In the genomic region with DNA sequence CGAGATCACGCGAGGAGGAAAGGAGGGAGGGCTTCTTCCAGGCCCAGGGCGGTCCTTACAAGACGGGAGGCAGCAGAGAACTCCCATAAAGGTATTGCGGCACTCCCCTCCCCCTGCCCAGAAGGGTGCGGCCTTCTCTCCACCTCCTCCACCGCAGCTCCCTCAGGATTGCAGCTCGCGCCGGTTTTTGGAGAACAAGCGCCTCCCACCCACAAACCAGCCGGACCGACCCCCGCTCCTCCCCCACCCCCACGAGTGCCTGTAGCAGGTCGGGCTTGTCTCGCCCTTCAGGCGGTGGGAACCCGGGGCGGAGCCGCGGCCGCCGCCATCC, we compare ENCODE assay signal across 1 cellular context.
TF ChIP-seq lines count a peak whose summit lies in the region.

No MANE protein-coding gene starts in this region.

TF ChIP-seq in K562, 482 proteins besides CTCF, POLR2A, EP300 and RAD21 (continued from another document and continues in another):
- TF ChIP-seq, protein P1, sequence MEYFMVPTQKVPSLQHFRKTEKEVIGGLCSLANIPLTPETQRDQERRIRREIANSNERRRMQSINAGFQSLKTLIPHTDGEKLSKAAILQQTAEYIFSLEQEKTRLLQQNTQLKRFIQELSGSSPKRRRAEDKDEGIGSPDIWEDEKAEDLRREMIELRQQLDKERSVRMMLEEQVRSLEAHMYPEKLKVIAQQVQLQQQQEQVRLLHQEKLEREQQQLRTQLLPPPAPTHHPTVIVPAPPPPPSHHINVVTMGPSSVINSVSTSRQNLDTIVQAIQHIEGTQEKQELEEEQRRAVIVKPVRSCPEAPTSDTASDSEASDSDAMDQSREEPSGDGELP (CRISPR knock-in tag; IDR thresholded peaks at IDR 0.05; ENCODE audit: borderline replicate concordance), result peak; percentile 81
- TF ChIP-seq, protein P2, sequence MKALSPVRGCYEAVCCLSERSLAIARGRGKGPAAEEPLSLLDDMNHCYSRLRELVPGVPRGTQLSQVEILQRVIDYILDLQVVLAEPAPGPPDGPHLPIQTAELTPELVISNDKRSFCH (CRISPR knock-in tag; IDR thresholded peaks at IDR 0.05), result no peak
- TF ChIP-seq, protein P2 (tag; IDR thresholded peaks at IDR 0.05), result no peak
- TF ChIP-seq KLF10 (CRISPR knock-in tag; IDR thresholded peaks at IDR 0.05), result no peak
- TF ChIP-seq, protein P3, sequence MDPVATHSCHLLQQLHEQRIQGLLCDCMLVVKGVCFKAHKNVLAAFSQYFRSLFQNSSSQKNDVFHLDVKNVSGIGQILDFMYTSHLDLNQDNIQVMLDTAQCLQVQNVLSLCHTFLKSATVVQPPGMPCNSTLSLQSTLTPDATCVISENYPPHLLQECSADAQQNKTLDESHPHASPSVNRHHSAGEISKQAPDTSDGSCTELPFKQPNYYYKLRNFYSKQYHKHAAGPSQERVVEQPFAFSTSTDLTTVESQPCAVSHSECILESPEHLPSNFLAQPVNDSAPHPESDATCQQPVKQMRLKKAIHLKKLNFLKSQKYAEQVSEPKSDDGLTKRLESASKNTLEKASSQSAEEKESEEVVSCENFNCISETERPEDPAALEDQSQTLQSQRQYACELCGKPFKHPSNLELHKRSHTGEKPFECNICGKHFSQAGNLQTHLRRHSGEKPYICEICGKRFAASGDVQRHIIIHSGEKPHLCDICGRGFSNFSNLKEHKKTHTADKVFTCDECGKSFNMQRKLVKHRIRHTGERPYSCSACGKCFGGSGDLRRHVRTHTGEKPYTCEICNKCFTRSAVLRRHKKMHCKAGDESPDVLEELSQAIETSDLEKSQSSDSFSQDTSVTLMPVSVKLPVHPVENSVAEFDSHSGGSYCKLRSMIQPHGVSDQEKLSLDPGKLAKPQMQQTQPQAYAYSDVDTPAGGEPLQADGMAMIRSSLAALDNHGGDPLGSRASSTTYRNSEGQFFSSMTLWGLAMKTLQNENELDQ (CRISPR knock-in tag; IDR thresholded peaks at IDR 0.05; ENCODE audit: borderline replicate concordance), result no peak
- no peak for TF ChIP-seq HMG20A (CRISPR knock-in tag; conservative IDR thresholded peaks at IDR 0.05)
- TF ChIP-seq CBX8 (IDR thresholded peaks at IDR 0.05; ENCODE audit: borderline replicate concordance, extremely low read depth, low read depth, low read length, poor library complexity, severe bottlenecking), result no peak
- TF ChIP-seq, protein P4, sequence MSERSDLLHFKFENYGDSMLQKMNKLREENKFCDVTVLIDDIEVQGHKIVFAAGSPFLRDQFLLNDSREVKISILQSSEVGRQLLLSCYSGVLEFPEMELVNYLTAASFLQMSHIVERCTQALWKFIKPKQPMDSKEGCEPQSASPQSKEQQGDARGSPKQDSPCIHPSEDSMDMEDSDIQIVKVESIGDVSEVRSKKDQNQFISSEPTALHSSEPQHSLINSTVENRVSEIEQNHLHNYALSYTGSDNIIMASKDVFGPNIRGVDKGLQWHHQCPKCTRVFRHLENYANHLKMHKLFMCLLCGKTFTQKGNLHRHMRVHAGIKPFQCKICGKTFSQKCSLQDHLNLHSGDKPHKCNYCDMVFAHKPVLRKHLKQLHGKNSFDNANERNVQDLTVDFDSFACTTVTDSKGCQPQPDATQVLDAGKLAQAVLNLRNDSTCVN (CRISPR knock-in tag; IDR thresholded peaks at IDR 0.05), result 0 out of 2 replicates have a peak, but pooled peaks have one; percentile 21
- TF ChIP-seq, protein P5, sequence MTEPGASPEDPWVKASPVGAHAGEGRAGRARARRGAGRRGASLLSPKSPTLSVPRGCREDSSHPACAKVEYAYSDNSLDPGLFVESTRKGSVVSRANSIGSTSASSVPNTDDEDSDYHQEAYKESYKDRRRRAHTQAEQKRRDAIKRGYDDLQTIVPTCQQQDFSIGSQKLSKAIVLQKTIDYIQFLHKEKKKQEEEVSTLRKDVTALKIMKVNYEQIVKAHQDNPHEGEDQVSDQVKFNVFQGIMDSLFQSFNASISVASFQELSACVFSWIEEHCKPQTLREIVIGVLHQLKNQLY (CRISPR knock-in tag; conservative IDR thresholded peaks at IDR 0.05), result no peak
- peak; percentile 74; the same call in 1 of the 2 replicates for TF ChIP-seq NBN (IDR thresholded peaks at IDR 0.05; ENCODE audit: low read depth)
- TF ChIP-seq, protein P6, sequence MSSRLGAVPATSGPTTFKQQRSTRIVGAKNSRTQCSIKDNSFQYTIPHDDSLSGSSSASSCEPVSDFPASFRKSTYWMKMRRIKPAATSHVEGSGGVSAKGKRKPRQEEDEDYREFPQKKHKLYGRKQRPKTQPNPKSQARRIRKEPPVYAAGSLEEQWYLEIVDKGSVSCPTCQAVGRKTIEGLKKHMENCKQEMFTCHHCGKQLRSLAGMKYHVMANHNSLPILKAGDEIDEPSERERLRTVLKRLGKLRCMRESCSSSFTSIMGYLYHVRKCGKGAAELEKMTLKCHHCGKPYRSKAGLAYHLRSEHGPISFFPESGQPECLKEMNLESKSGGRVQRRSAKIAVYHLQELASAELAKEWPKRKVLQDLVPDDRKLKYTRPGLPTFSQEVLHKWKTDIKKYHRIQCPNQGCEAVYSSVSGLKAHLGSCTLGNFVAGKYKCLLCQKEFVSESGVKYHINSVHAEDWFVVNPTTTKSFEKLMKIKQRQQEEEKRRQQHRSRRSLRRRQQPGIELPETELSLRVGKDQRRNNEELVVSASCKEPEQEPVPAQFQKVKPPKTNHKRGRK (tag; IDR thresholded peaks at IDR 0.05), result no peak
- no peak for TF ChIP-seq ZNF699 (CRISPR knock-in tag; IDR thresholded peaks at IDR 0.05; ENCODE audit: insufficient replicate concordance)
- TF ChIP-seq, protein P7, sequence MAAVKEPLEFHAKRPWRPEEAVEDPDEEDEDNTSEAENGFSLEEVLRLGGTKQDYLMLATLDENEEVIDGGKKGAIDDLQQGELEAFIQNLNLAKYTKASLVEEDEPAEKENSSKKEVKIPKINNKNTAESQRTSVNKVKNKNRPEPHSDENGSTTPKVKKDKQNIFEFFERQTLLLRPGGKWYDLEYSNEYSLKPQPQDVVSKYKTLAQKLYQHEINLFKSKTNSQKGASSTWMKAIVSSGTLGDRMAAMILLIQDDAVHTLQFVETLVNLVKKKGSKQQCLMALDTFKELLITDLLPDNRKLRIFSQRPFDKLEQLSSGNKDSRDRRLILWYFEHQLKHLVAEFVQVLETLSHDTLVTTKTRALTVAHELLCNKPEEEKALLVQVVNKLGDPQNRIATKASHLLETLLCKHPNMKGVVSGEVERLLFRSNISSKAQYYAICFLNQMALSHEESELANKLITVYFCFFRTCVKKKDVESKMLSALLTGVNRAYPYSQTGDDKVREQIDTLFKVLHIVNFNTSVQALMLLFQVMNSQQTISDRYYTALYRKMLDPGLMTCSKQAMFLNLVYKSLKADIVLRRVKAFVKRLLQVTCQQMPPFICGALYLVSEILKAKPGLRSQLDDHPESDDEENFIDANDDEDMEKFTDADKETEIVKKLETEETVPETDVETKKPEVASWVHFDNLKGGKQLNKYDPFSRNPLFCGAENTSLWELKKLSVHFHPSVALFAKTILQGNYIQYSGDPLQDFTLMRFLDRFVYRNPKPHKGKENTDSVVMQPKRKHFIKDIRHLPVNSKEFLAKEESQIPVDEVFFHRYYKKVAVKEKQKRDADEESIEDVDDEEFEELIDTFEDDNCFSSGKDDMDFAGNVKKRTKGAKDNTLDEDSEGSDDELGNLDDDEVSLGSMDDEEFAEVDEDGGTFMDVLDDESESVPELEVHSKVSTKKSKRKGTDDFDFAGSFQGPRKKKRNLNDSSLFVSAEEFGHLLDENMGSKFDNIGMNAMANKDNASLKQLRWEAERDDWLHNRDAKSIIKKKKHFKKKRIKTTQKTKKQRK (IDR thresholded peaks at IDR 0.05; ENCODE audit: borderline replicate concordance, low read depth, low read length), result no peak
- TF ChIP-seq PYGO2 (tag; IDR thresholded peaks at IDR 0.05), result no peak
- TF ChIP-seq ZNF143 (CRISPR knock-in tag; IDR thresholded peaks at IDR 0.05), result no peak
- no peak for TF ChIP-seq GATAD2A (IDR thresholded peaks at IDR 0.05)
- TF ChIP-seq ZNF717 (CRISPR knock-in tag; IDR thresholded peaks at IDR 0.05), result no peak
- TF ChIP-seq PTBP1 (IDR thresholded peaks at IDR 0.05; ENCODE audit: low read depth, low read length), result no peak; the same call in 1 of the 2 replicates
- peak; percentile 11; the same call in 1 of the 2 replicates for TF ChIP-seq ZEB2 (IDR thresholded peaks at IDR 0.05)
- no peak; the same call in none of the 2 replicates for TF ChIP-seq DPF2 (IDR thresholded peaks at IDR 0.05)
- peak in 1 of 2 experiments; percentile 58; a peak in 2 of 4 replicates for TF ChIP-seq HDAC1 (IDR thresholded peaks at IDR 0.05)
- TF ChIP-seq, protein P8, sequence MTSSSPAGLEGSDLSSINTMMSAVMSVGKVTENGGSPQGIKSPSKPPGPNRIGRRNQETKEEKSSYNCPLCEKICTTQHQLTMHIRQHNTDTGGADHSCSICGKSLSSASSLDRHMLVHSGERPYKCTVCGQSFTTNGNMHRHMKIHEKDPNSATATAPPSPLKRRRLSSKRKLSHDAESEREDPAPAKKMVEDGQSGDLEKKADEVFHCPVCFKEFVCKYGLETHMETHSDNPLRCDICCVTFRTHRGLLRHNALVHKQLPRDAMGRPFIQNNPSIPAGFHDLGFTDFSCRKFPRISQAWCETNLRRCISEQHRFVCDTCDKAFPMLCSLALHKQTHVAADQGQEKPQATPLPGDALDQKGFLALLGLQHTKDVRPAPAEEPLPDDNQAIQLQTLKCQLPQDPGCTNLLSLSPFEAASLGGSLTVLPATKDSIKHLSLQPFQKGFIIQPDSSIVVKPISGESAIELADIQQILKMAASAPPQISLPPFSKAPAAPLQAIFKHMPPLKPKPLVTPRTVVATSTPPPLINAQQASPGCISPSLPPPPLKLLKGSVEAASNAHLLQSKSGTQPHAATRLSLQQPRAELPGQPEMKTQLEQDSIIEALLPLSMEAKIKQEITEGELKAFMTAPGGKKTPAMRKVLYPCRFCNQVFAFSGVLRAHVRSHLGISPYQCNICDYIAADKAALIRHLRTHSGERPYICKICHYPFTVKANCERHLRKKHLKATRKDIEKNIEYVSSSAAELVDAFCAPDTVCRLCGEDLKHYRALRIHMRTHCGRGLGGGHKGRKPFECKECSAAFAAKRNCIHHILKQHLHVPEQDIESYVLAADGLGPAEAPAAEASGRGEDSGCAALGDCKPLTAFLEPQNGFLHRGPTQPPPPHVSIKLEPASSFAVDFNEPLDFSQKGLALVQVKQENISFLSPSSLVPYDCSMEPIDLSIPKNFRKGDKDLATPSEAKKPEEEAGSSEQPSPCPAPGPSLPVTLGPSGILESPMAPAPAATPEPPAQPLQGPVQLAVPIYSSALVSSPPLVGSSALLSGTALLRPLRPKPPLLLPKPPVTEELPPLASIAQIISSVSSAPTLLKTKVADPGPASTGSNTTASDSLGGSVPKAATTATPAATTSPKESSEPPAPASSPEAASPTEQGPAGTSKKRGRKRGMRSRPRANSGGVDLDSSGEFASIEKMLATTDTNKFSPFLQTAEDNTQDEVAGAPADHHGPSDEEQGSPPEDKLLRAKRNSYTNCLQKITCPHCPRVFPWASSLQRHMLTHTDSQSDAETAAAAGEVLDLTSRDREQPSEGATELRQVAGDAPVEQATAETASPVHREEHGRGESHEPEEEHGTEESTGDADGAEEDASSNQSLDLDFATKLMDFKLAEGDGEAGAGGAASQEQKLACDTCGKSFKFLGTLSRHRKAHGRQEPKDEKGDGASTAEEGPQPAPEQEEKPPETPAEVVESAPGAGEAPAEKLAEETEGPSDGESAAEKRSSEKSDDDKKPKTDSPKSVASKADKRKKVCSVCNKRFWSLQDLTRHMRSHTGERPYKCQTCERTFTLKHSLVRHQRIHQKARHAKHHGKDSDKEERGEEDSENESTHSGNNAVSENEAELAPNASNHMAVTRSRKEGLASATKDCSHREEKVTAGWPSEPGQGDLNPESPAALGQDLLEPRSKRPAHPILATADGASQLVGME (CRISPR knock-in tag; IDR thresholded peaks at IDR 0.05), result 0 out of 2 replicates have a peak, but pooled peaks have one; percentile 25
- TF ChIP-seq, protein P9, sequence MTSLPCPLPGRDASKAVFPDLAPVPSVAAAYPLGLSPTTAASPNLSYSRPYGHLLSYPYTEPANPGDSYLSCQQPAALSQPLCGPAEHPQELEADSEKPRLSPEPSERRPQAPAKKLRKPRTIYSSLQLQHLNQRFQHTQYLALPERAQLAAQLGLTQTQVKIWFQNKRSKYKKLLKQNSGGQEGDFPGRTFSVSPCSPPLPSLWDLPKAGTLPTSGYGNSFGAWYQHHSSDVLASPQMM (CRISPR knock-in tag; IDR thresholded peaks at IDR 0.05), result no peak
- TF ChIP-seq, protein P10, sequence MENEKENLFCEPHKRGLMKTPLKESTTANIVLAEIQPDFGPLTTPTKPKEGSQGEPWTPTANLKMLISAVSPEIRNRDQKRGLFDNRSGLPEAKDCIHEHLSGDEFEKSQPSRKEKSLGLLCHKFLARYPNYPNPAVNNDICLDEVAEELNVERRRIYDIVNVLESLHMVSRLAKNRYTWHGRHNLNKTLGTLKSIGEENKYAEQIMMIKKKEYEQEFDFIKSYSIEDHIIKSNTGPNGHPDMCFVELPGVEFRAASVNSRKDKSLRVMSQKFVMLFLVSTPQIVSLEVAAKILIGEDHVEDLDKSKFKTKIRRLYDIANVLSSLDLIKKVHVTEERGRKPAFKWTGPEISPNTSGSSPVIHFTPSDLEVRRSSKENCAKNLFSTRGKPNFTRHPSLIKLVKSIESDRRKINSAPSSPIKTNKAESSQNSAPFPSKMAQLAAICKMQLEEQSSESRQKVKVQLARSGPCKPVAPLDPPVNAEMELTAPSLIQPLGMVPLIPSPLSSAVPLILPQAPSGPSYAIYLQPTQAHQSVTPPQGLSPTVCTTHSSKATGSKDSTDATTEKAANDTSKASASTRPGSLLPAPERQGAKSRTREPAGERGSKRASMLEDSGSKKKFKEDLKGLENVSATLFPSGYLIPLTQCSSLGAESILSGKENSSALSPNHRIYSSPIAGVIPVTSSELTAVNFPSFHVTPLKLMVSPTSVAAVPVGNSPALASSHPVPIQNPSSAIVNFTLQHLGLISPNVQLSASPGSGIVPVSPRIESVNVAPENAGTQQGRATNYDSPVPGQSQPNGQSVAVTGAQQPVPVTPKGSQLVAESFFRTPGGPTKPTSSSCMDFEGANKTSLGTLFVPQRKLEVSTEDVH (IDR thresholded peaks at IDR 0.05; ENCODE audit: low read depth, partially characterized antibody), result peak; percentile 39
- TF ChIP-seq MTA3 (IDR thresholded peaks at IDR 0.05; ENCODE audit: borderline replicate concordance), result 0 out of 2 replicates have a peak, but pooled peaks have one; percentile 12
- peak; percentile 8 for TF ChIP-seq SAP30 (IDR thresholded peaks at IDR 0.05; ENCODE audit: borderline replicate concordance, insufficient read depth, low read depth, low read length, poor library complexity, severe bottlenecking)
- TF ChIP-seq, protein P11, sequence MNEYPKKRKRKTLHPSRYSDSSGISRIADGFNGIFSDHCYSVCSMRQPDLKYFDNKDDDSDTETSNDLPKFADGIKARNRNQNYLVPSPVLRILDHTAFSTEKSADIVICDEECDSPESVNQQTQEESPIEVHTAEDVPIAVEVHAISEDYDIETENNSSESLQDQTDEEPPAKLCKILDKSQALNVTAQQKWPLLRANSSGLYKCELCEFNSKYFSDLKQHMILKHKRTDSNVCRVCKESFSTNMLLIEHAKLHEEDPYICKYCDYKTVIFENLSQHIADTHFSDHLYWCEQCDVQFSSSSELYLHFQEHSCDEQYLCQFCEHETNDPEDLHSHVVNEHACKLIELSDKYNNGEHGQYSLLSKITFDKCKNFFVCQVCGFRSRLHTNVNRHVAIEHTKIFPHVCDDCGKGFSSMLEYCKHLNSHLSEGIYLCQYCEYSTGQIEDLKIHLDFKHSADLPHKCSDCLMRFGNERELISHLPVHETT (CRISPR knock-in tag; conservative IDR thresholded peaks at IDR 0.05 in 1 of 2, IDR thresholded peaks at IDR 0.05 in 1 of 2), result no peak
- no peak for TF ChIP-seq SOX6 (IDR thresholded peaks at IDR 0.05)
- TF ChIP-seq ZNF408 (CRISPR knock-in tag; IDR thresholded peaks at IDR 0.05; ENCODE audit: low read depth), result no peak
- TF ChIP-seq ZNF12 (CRISPR knock-in tag; IDR thresholded peaks at IDR 0.05), result peak; percentile 78; the same call in 1 of the 2 replicates
- no peak for TF ChIP-seq RBBP5 (IDR thresholded peaks at IDR 0.05; ENCODE audit: borderline replicate concordance, insufficient read depth, low read length, poor library complexity, severe bottlenecking)
- peak; percentile 35 for TF ChIP-seq HDAC3 (IDR thresholded peaks at IDR 0.05; ENCODE audit: borderline replicate concordance, partially characterized antibody)
